ENCODE assay signal across 8 cellular contexts in the genomic region with DNA sequence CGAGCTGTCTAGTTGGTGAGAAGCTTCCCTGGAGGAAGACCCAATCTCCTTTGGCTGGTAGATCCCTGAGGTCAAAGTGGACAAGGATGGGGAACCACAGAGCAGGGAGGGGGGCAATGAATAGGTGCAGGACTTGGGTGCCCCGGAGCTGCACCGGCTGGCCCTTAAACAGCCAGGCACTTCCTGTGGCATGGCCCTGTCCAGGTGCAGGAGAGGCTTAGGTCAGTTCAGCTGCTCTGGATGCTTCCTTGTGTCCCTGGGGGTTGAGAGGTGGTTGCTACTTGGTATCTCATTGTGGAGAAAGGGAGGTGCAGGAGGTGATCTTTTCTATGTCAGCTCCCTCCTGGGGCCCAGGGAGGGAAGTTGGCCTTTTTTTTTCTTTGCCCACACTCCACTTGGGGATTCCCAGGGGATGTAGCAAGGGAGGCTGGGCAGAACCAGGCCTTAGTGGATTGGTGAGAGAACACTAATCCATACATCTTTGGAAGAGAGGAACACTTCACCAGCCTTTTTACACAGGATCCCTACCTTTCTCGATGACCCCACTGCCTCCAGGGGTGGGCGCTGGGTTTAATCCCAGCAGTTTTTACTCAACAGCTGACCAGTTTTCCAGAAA. TPM values are rescaled to one million over a fixed set of nuclear protein-coding genes. Genes with fewer than 3 reads are reported as not detected.
DNase-seq lines count a peak whose midpoint lies in the region; ATAC-seq and TF ChIP-seq lines count a peak whose summit lies in the region.

No MANE protein-coding gene starts in this region.

- no peak overlapping the region for H2BK15ac ChIP-seq in mesenchymal stem cell (ENCODE audit: low read depth, poor library complexity, severe bottlenecking)

- H3K36me3 Mint-ChIP-seq in CD8-positive, alpha-beta memory T cell: peaks cover 0 to 52% (median 7%) of the 10 kb centered on the region in 3 donors
- peaks cover 43% of the 10 kb centered on the region for H3K36me3 Mint-ChIP-seq in activated CD4-positive, alpha-beta memory T cell treated with anti-CD3 and anti-CD28 coated beads, Interleukin-2, amount 10 ng/mL, durations not matched to agents 7 days and 5 days (ENCODE audit: low read depth)

- no peak overlapping the region for H3K14ac ChIP-seq in mesenchymal stem cell (ENCODE audit: low read length in 2 of 2)

- peak overlapping the region; percentile 85 to 94 (median 87) for H3K4me3 Mint-ChIP-seq in CD8-positive, alpha-beta memory T cell
- peak overlapping the region; percentile 91 for H3K4me3 Mint-ChIP-seq in activated CD4-positive, alpha-beta memory T cell treated with anti-CD3 and anti-CD28 coated beads, Interleukin-2, amount 10 ng/mL, durations not matched to agents 7 days and 5 days

- no peaks in the 10 kb centered on the region for H3K9me3 ChIP-seq in CD8-positive, alpha-beta memory T cell (ENCODE audit: low read length)
- H3K9me3 ChIP-seq in HEK293 (ENCODE audit: control insufficient read depth, insufficient read depth, low read depth, low read length) (no peaks in the 10 kb centered on the region), mesenchymal stem cell (ENCODE audit: control insufficient read depth, low read length) (no peaks in the 10 kb centered on the region)

- no peak overlapping the region for H2BK12ac ChIP-seq in mesenchymal stem cell (ENCODE audit: low read length in 2 of 2)

- no peaks in the 10 kb centered on the region for H3K27me3 ChIP-seq in CD8-positive, alpha-beta memory T cell (ENCODE audit: insufficient read depth, low read length, poor library complexity, severe bottlenecking)
- H3K27me3 ChIP-seq in mesenchymal stem cell (ENCODE audit: control insufficient read depth in 1 of 2, insufficient read depth in 1 of 2, low read length in 2 of 2): no peaks in the 10 kb centered on the region

- peak overlapping the region; percentile 92 for H3K9ac ChIP-seq in mesenchymal stem cell (ENCODE audit: low read length)

- no peak overlapping the region for H2BK120ac ChIP-seq in mesenchymal stem cell (ENCODE audit: low read depth, low read length)

- H3K79me1 ChIP-seq in mesenchymal stem cell (replicated peaks; ENCODE audit: low read length, poor library complexity, severe bottlenecking): peaks cover 16% of the 10 kb centered on the region

- no peak for DNase-seq in CD8-positive, alpha-beta memory T cell
- DNase-seq in activated CD4-positive, alpha-beta memory T cell treated with anti-CD3 and anti-CD28 coated beads, Interleukin-2, amount 10 ng/mL, durations not matched to agents 7 days and 5 days: no peak
- peak; percentile 50 for DNase-seq in mesenchymal stem cell
- DNase-seq in HEK293T (ENCODE audit: extremely low spot score): no peak
- no peak for DNase-seq in stimulated activated naive CD4-positive, alpha-beta T cell treated with Interleukin-2 at 50 U/mL for 16 hours (lab: John Stamatoyannopoulos, UW)
- DNase-seq in activated CD4-positive, alpha-beta T cell treated with anti-CD3 and anti-CD28 coated beads for 1 hour: no peak

- no peak for TF ChIP-seq CTCF in HEK293 (tag by site-specific recombination; IDR thresholded peaks at IDR 0.05)

- H3K4ac ChIP-seq in mesenchymal stem cell (ENCODE audit: low read depth in 1 of 2, low read length in 2 of 2): no peak overlapping the region

- no peak overlapping the region for H3K18ac ChIP-seq in mesenchymal stem cell (ENCODE audit: low read depth in 1 of 2, low read length in 2 of 2)

- H4K91ac ChIP-seq in mesenchymal stem cell (ENCODE audit: low read length): no peak overlapping the region

- H3K27me3 Mint-ChIP-seq in CD8-positive, alpha-beta memory T cell: no peaks in the 10 kb centered on the region
- no peaks in the 10 kb centered on the region for H3K27me3 Mint-ChIP-seq in activated CD4-positive, alpha-beta memory T cell treated with anti-CD3 and anti-CD28 coated beads, Interleukin-2, amount 10 ng/mL, durations not matched to agents 7 days and 5 days

- H3K27ac ChIP-seq in CD8-positive, alpha-beta memory T cell (ENCODE audit: low read depth, low read length): peak overlapping the region; percentile 76
- H3K27ac ChIP-seq in HEK293 (ENCODE audit: extremely low read depth, low read depth, low read length) (no peak overlapping the region), mesenchymal stem cell (ENCODE audit: low read length, poor library complexity, severe bottlenecking) (peak overlapping the region; percentile 3)

- no peak overlapping the region for H2AFZ ChIP-seq in mesenchymal stem cell (ENCODE audit: low read depth, low read length)

- 77% methylated on average over 5 of the region's 5 CpGs for WGBS in mesenchymal stem cell

- no peaks in the 10 kb centered on the region for H3K9me3 Mint-ChIP-seq in CD8-positive, alpha-beta memory T cell
- H3K9me3 Mint-ChIP-seq in activated CD4-positive, alpha-beta memory T cell treated with anti-CD3 and anti-CD28 coated beads, Interleukin-2, amount 10 ng/mL, durations not matched to agents 7 days and 5 days: no peaks in the 10 kb centered on the region

- peaks cover 25 to 36% (median 28%) of the 10 kb centered on the region in 3 donors for H3K4me1 Mint-ChIP-seq in CD8-positive, alpha-beta memory T cell
- H3K4me1 Mint-ChIP-seq in activated CD4-positive, alpha-beta memory T cell treated with anti-CD3 and anti-CD28 coated beads, Interleukin-2, amount 10 ng/mL, durations not matched to agents 7 days and 5 days: peaks cover 40% of the 10 kb centered on the region

- H3K27ac Mint-ChIP-seq in CD8-positive, alpha-beta memory T cell: peak overlapping the region in 6 of 8 donors; percentile 23 to 90 (median 68)
- H3K27ac Mint-ChIP-seq in activated CD4-positive, alpha-beta memory T cell treated with anti-CD3 and anti-CD28 coated beads, Interleukin-2, amount 10 ng/mL, durations not matched to agents 7 days and 5 days: no peak overlapping the region

- H4K8ac ChIP-seq in mesenchymal stem cell (ENCODE audit: low read length): no peak overlapping the region

- POLR2A ChIA-PET in CD8-positive, alpha-beta memory T cell (lab: Charles Lee): interaction anchor here (1.5 kb wide), 1 partner anchor 56 kb away, joined by 16 read pairs; a partner anchor contains a TSS
- POLR2A ChIA-PET in HEK293 (lab: Yijun Ruan, JAX): interaction anchor here (0.6 to 2.4 kb wide), 3 partner anchors 8 to 156 kb away, joined by 3 to 21 read pairs (median 7); a partner anchor contains a TSS
- POLR2A ChIA-PET in activated CD4-positive, alpha-beta memory T cell treated with anti-CD3 and anti-CD28 coated beads, Interleukin-2, amount 10 ng/mL, durations not matched to agents 7 days and 5 days (lab: Charles Lee): interaction anchor here (1.0 to 4.4 kb wide), 13 partner anchors 7 to 229 kb away, joined by 3 to 64 read pairs (median 4); a partner anchor contains a TSS
- POLR2A ChIA-PET in HEK293T (lab: Yijun Ruan, JAX): interaction anchor here (0.9 to 1.7 kb wide), 7 partner anchors 16 to 241 kb away, joined by 3 to 9 read pairs (median 4); a partner anchor contains a TSS

- CTCF ChIA-PET in CD8-positive, alpha-beta memory T cell (lab: Charles Lee): interaction anchor here (1.1 kb wide), 1 partner anchor 11 kb away, joined by 3 read pairs; no protein-coding TSS in a partner anchor
- CTCF ChIA-PET in HEK293 (lab: Yijun Ruan, JAX): interaction anchor here (0.6 to 1.4 kb wide), 5 partner anchors 57 to 386 kb away, joined by 3 to 5 read pairs (median 4); no protein-coding TSS in a partner anchor
- CTCF ChIA-PET in activated CD4-positive, alpha-beta memory T cell treated with anti-CD3 and anti-CD28 coated beads, Interleukin-2, amount 10 ng/mL, durations not matched to agents 7 days and 5 days (lab: Charles Lee): interaction anchor here (1.1 to 2.0 kb wide), 2 partner anchors 56 to 228 kb away, joined by 3 to 9 read pairs; a partner anchor contains a TSS
- CTCF ChIA-PET in HEK293T (lab: Yijun Ruan, JAX): no interaction called here

- H2BK5ac ChIP-seq in mesenchymal stem cell (ENCODE audit: low read depth, low read length, poor library complexity, severe bottlenecking): no peak overlapping the region

- peaks cover 26% of the 10 kb centered on the region for H3K36me3 ChIP-seq in CD8-positive, alpha-beta memory T cell (ENCODE audit: insufficient read depth, low read length)
- H3K36me3 ChIP-seq in HEK293 (ENCODE audit: control insufficient read depth in 2 of 2, insufficient read depth in 1 of 2, low read length in 2 of 2) (peaks cover 12 to 62% of the 10 kb centered on the region in 2 experiments; a peak in 2 of 3 replicates), mesenchymal stem cell (ENCODE audit: control insufficient read depth in 1 of 2, insufficient read depth in 2 of 2, low read depth in 1 of 2, low read length in 2 of 2) (peaks cover 43 to 51% of the 10 kb centered on the region in 2 experiments)

- peaks cover 18% of the 10 kb centered on the region for H3K4me1 ChIP-seq in CD8-positive, alpha-beta memory T cell (ENCODE audit: insufficient read depth, low read length)
- no peaks in the 10 kb centered on the region for H3K4me1 ChIP-seq in HEK293 (ENCODE audit: control insufficient read depth, insufficient read depth, low read length)
- peaks cover 14% of the 10 kb centered on the region for H3K4me1 ChIP-seq in mesenchymal stem cell (ENCODE audit: control insufficient read depth, insufficient read depth, low read depth, low read length)

- H3K23ac ChIP-seq in mesenchymal stem cell (ENCODE audit: low read length in 2 of 2): no peak overlapping the region

- no peak overlapping the region for H2AK5ac ChIP-seq in mesenchymal stem cell (ENCODE audit: low read length, severe bottlenecking)

- peak overlapping the region; percentile 78 for H3K4me3 ChIP-seq in CD8-positive, alpha-beta memory T cell (ENCODE audit: low read length)
- H3K4me3 ChIP-seq in HEK293 (ENCODE audit: low read depth, low read length): no peak overlapping the region
- peak overlapping the region in 1 of 2 experiments; percentile 88 for H3K4me3 ChIP-seq in mesenchymal stem cell (ENCODE audit: insufficient read depth in 1 of 2, low read depth in 1 of 2, low read length in 2 of 2)

- no peak for ATAC-seq in GM18511 (IDR thresholded peaks at IDR 0.05; ENCODE audit: unreplicated experiment)

- peak overlapping the region; percentile 62 for H3K4me2 ChIP-seq in mesenchymal stem cell (ENCODE audit: low read length, poor library complexity, severe bottlenecking)

TF ChIP-seq in HEK293, 187 proteins besides CTCF, POLR2A, EP300 and RAD21 (continues in another document):
- no peak for TF ChIP-seq SCRT2 (tag by site-specific recombination; IDR thresholded peaks at IDR 0.05)

TF ChIP-seq in HEK293T, 16 proteins besides CTCF, POLR2A, EP300 and RAD21:
- TF ChIP-seq BHLHE40 (IDR thresholded peaks at IDR 0.05; ENCODE audit: borderline replicate concordance): no peak

RNA-seq across cellular contexts. Expression of a gene that starts 1.2 kb away (rescaled TPM):
- 10 to 100 TPM in 1 of 2 experiments, 1 to 10 TPM in 1; 9.7 to 10.1 TPM for total RNA-seq in CD8-positive, alpha-beta memory T cell
- polyA plus RNA-seq in CD8-positive, alpha-beta memory T cell: 9.7 TPM
- total RNA-seq in activated CD4-positive, alpha-beta memory T cell treated with anti-CD3 and anti-CD28 coated beads, Interleukin-2, amount 10 ng/mL, durations not matched to agents 7 days and 5 days: 10 to 100 TPM; 14.2 to 16.9 TPM
- polyA plus RNA-seq in mesenchymal stem cell (2013, experiment 1 of 2): 8.2 TPM
- 8.4 TPM for polyA plus RNA-seq in mesenchymal stem cell (2013, experiment 2 of 2)

RNA-seq across cellular contexts. Expression of a gene that starts 56.1 kb away (rescaled TPM):
- 10 to 100 TPM; 28.4 to 33.9 TPM for total RNA-seq in CD8-positive, alpha-beta memory T cell
- 10.9 TPM for polyA plus RNA-seq in CD8-positive, alpha-beta memory T cell
- total RNA-seq in activated CD4-positive, alpha-beta memory T cell treated with anti-CD3 and anti-CD28 coated beads, Interleukin-2, amount 10 ng/mL, durations not matched to agents 7 days and 5 days: 10 to 100 TPM; 45.3 to 49.4 TPM
- 22.4 TPM for polyA plus RNA-seq in mesenchymal stem cell (2013, experiment 1 of 2)
- polyA plus RNA-seq in mesenchymal stem cell (2013, experiment 2 of 2): 21.9 TPM
